ENCODE assay signal across 15 cellular contexts in genomic region chr6:70538364-70538763, GRCh38. TPM values are rescaled to one million over a fixed set of nuclear protein-coding genes. Genes with fewer than 3 reads are reported as not detected.
DNase-seq lines count a peak whose midpoint lies in the region; ATAC-seq and TF ChIP-seq lines count a peak whose summit lies in the region.
"Had no signal": no experiment of that assay in that cellular context is flagged by ENCODE, and none has a peak within 500 bp of the region (broad histone marks: within the 10 kb centered on the region; RNA-seq: fewer than 3 reads in every experiment).

No MANE protein-coding gene starts in this region.

- no peaks in the 10 kb centered on the region for H3K27me3 Mint-ChIP-seq in CD8-positive, alpha-beta T cell (ENCODE audit: low read depth)
- H3K27me3 Mint-ChIP-seq: activated CD8-positive, alpha-beta T cell treated with anti-CD3 and anti-CD28 coated beads for 36 hours; activated naive CD8-positive, alpha-beta T cell treated with anti-CD3 and anti-CD28 coated beads for 36 hours; T-helper 17 cell had no signal

- CTCF ChIA-PET in CD8-positive, alpha-beta T cell (lab: Charles Lee) = no interaction called here

- no peak overlapping the region for H3K4me3 ChIP-seq in CD8-positive, alpha-beta T cell (ENCODE audit: low read depth, low read length)
- H3K4me3 ChIP-seq: colonic mucosa had no signal

- peaks cover 16% of the 10 kb centered on the region for H3K36me3 Mint-ChIP-seq in CD8-positive, alpha-beta T cell

- no peaks in the 10 kb centered on the region for H3K4me1 Mint-ChIP-seq in CD8-positive, alpha-beta T cell (ENCODE audit: low read depth)

- ATAC-seq in GM18909 (IDR thresholded peaks at IDR 0.05; ENCODE audit: poor library complexity, unreplicated experiment) (peak; percentile 83), HG02588 (IDR thresholded peaks at IDR 0.05; ENCODE audit: unreplicated experiment) (peak; percentile 63), HG03378 (IDR thresholded peaks at IDR 0.05; ENCODE audit: unreplicated experiment) (peak; percentile 84), Right ventricle myocardium superior (ENCODE audit: poor library complexity) (no peak)
- no peak for ATAC-seq in CD8-positive, alpha-beta T cell
- ATAC-seq: activated CD8-positive, alpha-beta T cell treated with anti-CD3 and anti-CD28 coated beads for 36 hours; T-helper 17 cell had no signal

- TF ChIP-seq CTCF in CD8-positive, alpha-beta T cell (IDR thresholded peaks at IDR 0.05) = no peak

- H3K27ac ChIP-seq in CD8-positive, alpha-beta T cell (ENCODE audit: low read depth, low read length) = no peak overlapping the region
- H3K27ac ChIP-seq: colonic mucosa had no signal

- DNase-seq in pons (ENCODE audit: low spot score) (peak; percentile 14), mucosa of gallbladder (ENCODE audit: low spot score) (no peak), Right ventricle myocardium superior (no peak)
- DNase-seq in CD8-positive, alpha-beta T cell = no peak
- DNase-seq: activated CD8-positive, alpha-beta T cell treated with anti-CD3 and anti-CD28 coated beads for 36 hours; activated naive CD8-positive, alpha-beta T cell treated with anti-CD3 and anti-CD28 coated beads for 36 hours; colonic mucosa; NCI-H1436; NK-92 treated with Interleukin-12 subunit alpha and Interleukin-12 subunit beta, amount 100 ng/mL, for 24 hours; stimulated activated CD4-positive, alpha-beta T cell treated with anti-CD3 and anti-CD28 coated beads, Interleukin-12 subunit alpha, Interleukin-12 subunit beta, amount 100 ng/mL, for 4 hours; stimulated activated CD8-positive, alpha-beta memory T cell treated with anti-CD3 and anti-CD28 coated beads, Interleukin-4, amount 100 ng/mL, for 48 hours; T-helper 17 cell had no signal

- no peaks in the 10 kb centered on the region for H3K9me3 ChIP-seq in CD8-positive, alpha-beta T cell (ENCODE audit: low read length)
- H3K9me3 ChIP-seq: colonic mucosa had no signal

- H3K36me3 ChIP-seq in CD8-positive, alpha-beta T cell (ENCODE audit: insufficient read depth, low read length) = no peaks in the 10 kb centered on the region

- POLR2A ChIA-PET in CD8-positive, alpha-beta T cell (lab: Charles Lee) = no interaction called here

- no peak overlapping the region for H3K27ac Mint-ChIP-seq in CD8-positive, alpha-beta T cell
- H3K27ac Mint-ChIP-seq: activated CD8-positive, alpha-beta T cell treated with anti-CD3 and anti-CD28 coated beads for 36 hours; activated naive CD8-positive, alpha-beta T cell treated with anti-CD3 and anti-CD28 coated beads for 36 hours had no signal

- no peaks in the 10 kb centered on the region for H3K9me3 Mint-ChIP-seq in CD8-positive, alpha-beta T cell
- H3K9me3 Mint-ChIP-seq: activated CD8-positive, alpha-beta T cell treated with anti-CD3 and anti-CD28 coated beads for 36 hours; activated naive CD8-positive, alpha-beta T cell treated with anti-CD3 and anti-CD28 coated beads for 36 hours had no signal

- H3K4me3 Mint-ChIP-seq in CD8-positive, alpha-beta T cell = no peak overlapping the region
- H3K4me3 Mint-ChIP-seq: activated CD8-positive, alpha-beta T cell treated with anti-CD3 and anti-CD28 coated beads for 36 hours; activated naive CD8-positive, alpha-beta T cell treated with anti-CD3 and anti-CD28 coated beads for 36 hours; T-helper 17 cell had no signal

- intact Hi-C loops in CD8-positive, alpha-beta T cell (cut with DNase I, micrococcal nuclease) = no loop called here
- intact Hi-C loops in Right ventricle myocardium superior (cut with DNase I) = no loop called here

- no peaks in the 10 kb centered on the region for H3K4me1 ChIP-seq in CD8-positive, alpha-beta T cell (ENCODE audit: insufficient read depth, low read length)
- H3K4me1 ChIP-seq: colonic mucosa had no signal

- no peaks in the 10 kb centered on the region for H3K27me3 ChIP-seq in CD8-positive, alpha-beta T cell (ENCODE audit: insufficient read depth, low read length)
- H3K27me3 ChIP-seq: colonic mucosa had no signal

RNA-seq across cellular contexts. Expression of gene SDHAF4, which starts 28.4 kb away (rescaled TPM):
- total RNA-seq in mucosa of gallbladder (9.5 TPM), Right ventricle myocardium superior (17.8 TPM)
- total RNA-seq in CD8-positive, alpha-beta T cell = 1 to 10 TPM; 1.4 to 1.7 TPM

Comparison
In these comparisons a context has a peak if more than half of its experiments do, and no peak if none do; other contexts are left out.
1. ATAC-seq: peak in GM18909 (single experiment), HG02588 (single experiment) and HG03378 (single experiment); none in CD8-positive, alpha-beta T cell (single experiment) and Right ventricle myocardium superior (single experiment).